In genomic region chr5:10725636-10726035, GRCh38 we compare ENCODE assay signal across 15 cellular contexts. TPM values are rescaled to one million over a fixed set of nuclear protein-coding genes. Genes with fewer than 3 reads are reported as not detected.
DNase-seq lines count a peak whose midpoint lies in the region; ATAC-seq, FAIRE-seq and TF ChIP-seq lines count a peak whose summit lies in the region.
"Had no signal": no experiment of that assay in that cellular context is flagged by ENCODE, and none has a peak within 500 bp of the region (broad histone marks: within the 10 kb centered on the region; RNA-seq: fewer than 3 reads in every experiment).

No MANE protein-coding gene starts in this region.

- H3K4me3 Mint-ChIP-seq in CD14-positive monocyte, result no peak overlapping the region
- H3K4me3 Mint-ChIP-seq: activated CD8-positive, alpha-beta T cell treated with anti-CD3 and anti-CD28 coated beads, Interleukin-2, amount 10 ng/mL, durations not matched to agents 7 days and 5 days; effector memory CD8-positive, alpha-beta T cell had no signal

- H3K9me3 ChIP-seq in RWPE2 (ENCODE audit: severe bottlenecking) (no peaks in the 10 kb centered on the region), fibroblast of lung (ENCODE audit: control insufficient read depth, insufficient read depth, low read depth, low read length) (no peaks in the 10 kb centered on the region), skeletal muscle satellite cell (replicated peaks; ENCODE audit: low read length) (no peaks in the 10 kb centered on the region)

- H3K4me3 ChIP-seq in RWPE2 (ENCODE audit: severe bottlenecking) (no peak overlapping the region), fibroblast of lung (replicated peaks in 1 of 4; ENCODE audit: control extremely low read depth in 1 of 4, insufficient read depth in 1 of 4, low read depth in 3 of 4, low read length in 4 of 4) (no peak overlapping the region), skeletal muscle satellite cell (ENCODE audit: low read length) (peak overlapping the region; percentile 61)

- H3K27ac ChIP-seq in RWPE2 (ENCODE audit: poor library complexity, severe bottlenecking), result peak overlapping the region; percentile 95
- peak overlapping the region; percentile 89 for H3K27ac ChIP-seq in fibroblast of lung (ENCODE audit: insufficient read depth, low read length)

- TF ChIP-seq CTCF in CD14-positive monocyte (IDR thresholded peaks at IDR 0.05) (no peak), RWPE2 (IDR thresholded peaks at IDR 0.05; ENCODE audit: poor library complexity, severe bottlenecking) (no peak), fibroblast of lung (conservative IDR thresholded peaks at IDR 0.05 in 1 of 2, IDR thresholded peaks at IDR 0.05 in 1 of 2; ENCODE audit: low read depth in 1 of 2, low read length in 2 of 2) (no peak)

- peak overlapping the region; percentile 29 for H3K4me2 ChIP-seq in fibroblast of lung (ENCODE audit: extremely low read depth, insufficient read depth, low read length)
- peak overlapping the region; percentile 79 for H3K4me2 ChIP-seq in skeletal muscle satellite cell (ENCODE audit: low read length)

- no peak for TF ChIP-seq POLR2A in GM12892 (IDR thresholded peaks at IDR 0.05; ENCODE audit: low read depth, low read length)

- no peaks in the 10 kb centered on the region for H3K9me3 Mint-ChIP-seq in CD14-positive monocyte
- H3K9me3 Mint-ChIP-seq: effector memory CD8-positive, alpha-beta T cell had no signal

- H3K79me2 ChIP-seq in fibroblast of lung (ENCODE audit: control insufficient read depth, insufficient read depth, low read length), result peaks cover 28% of the 10 kb centered on the region

- intact Hi-C loops in CD14-positive monocyte (cut with micrococcal nuclease), result no loop called here

- H3K9ac ChIP-seq in fibroblast of lung (ENCODE audit: insufficient read depth, low read length), result peak overlapping the region; percentile 5
- peak overlapping the region; percentile 55 for H3K9ac ChIP-seq in skeletal muscle satellite cell (ENCODE audit: low read depth, low read length)

- H3K27me3 Mint-ChIP-seq in CD14-positive monocyte (ENCODE audit: low read depth in 3 of 3), result no peaks in the 10 kb centered on the region
- H3K27me3 Mint-ChIP-seq: effector memory CD8-positive, alpha-beta T cell had no signal

- peaks cover 22% of the 10 kb centered on the region for H3K4me1 Mint-ChIP-seq in CD14-positive monocyte

- ATAC-seq in RWPE2 (ENCODE audit: low read depth) (peak; percentile 33; the same call in 2 of the 3 replicates), GM21367 (IDR thresholded peaks at IDR 0.05; ENCODE audit: unreplicated experiment) (no peak)
- ATAC-seq: activated CD8-positive, alpha-beta T cell treated with anti-CD3 and anti-CD28 coated beads, Interleukin-2, amount 10 ng/mL, durations not matched to agents 7 days and 5 days; effector memory CD8-positive, alpha-beta T cell had no signal

- H4K20me1 ChIP-seq in fibroblast of lung (ENCODE audit: control insufficient read depth, extremely low read depth, insufficient read depth, low read length), result no peaks in the 10 kb centered on the region

- peaks cover 62 to 73% of the 10 kb centered on the region in 2 donors for H3K36me3 Mint-ChIP-seq in CD14-positive monocyte

- peaks cover 41% of the 10 kb centered on the region for H3K4me1 ChIP-seq in RWPE2 (ENCODE audit: insufficient read depth, poor library complexity, severe bottlenecking)
- peaks cover 25% of the 10 kb centered on the region for H3K4me1 ChIP-seq in fibroblast of lung (ENCODE audit: control insufficient read depth, extremely low read depth, insufficient read depth, low read length)
- peaks cover 36% of the 10 kb centered on the region for H3K4me1 ChIP-seq in skeletal muscle satellite cell (ENCODE audit: control insufficient read depth, insufficient read depth, low read length)

- no peak overlapping the region for H2AFZ ChIP-seq in fibroblast of lung (ENCODE audit: low read length)

- DNase-seq in CD14-positive monocyte (ENCODE audit: low spot score) (no peak), RWPE2 (ENCODE audit: low spot score) (no peak), fibroblast of lung (ENCODE audit: low read depth in 2 of 2) (no peak), GM12892 (ENCODE audit: insufficient read length) (no peak), SKM-1 (lab: John Stamatoyannopoulos, UW; ENCODE audit: unreplicated experiment) (no peak), AG20443 (ENCODE audit: low spot score) (no peak)
- DNase-seq: activated CD8-positive, alpha-beta T cell treated with anti-CD3 and anti-CD28 coated beads, Interleukin-2, amount 10 ng/mL, durations not matched to agents 7 days and 5 days; activated naive CD4-positive, alpha-beta T cell treated with anti-CD3 and anti-CD28 coated beads, Interleukin-2, amount 50 U/mL, for 16 hours; effector memory CD8-positive, alpha-beta T cell; mesendoderm; T-helper 9 cell had no signal

- FAIRE-seq in GM12892 (lab: Jason Lieb, UNC), result no peak
- FAIRE-seq: GM18507, urothelium cell line had no signal

- H3K36me3 ChIP-seq in RWPE2 (ENCODE audit: low read depth) (peaks cover 36% of the 10 kb centered on the region), fibroblast of lung (ENCODE audit: control insufficient read depth, insufficient read depth, low read length) (peaks cover 2% of the 10 kb centered on the region), skeletal muscle satellite cell (ENCODE audit: insufficient read depth, low read length) (peaks cover 13% of the 10 kb centered on the region)

- H3K27me3 ChIP-seq in RWPE2 (ENCODE audit: insufficient read depth, poor library complexity, severe bottlenecking) (no peaks in the 10 kb centered on the region), fibroblast of lung (ENCODE audit: control insufficient read depth, insufficient read depth, low read length) (no peaks in the 10 kb centered on the region), skeletal muscle satellite cell (ENCODE audit: control insufficient read depth, insufficient read depth, low read length) (no peaks in the 10 kb centered on the region)

- peak overlapping the region in 4 of 7 donors; percentile 6 to 46 (median 22) for H3K27ac Mint-ChIP-seq in CD14-positive monocyte
- H3K27ac Mint-ChIP-seq: activated CD8-positive, alpha-beta T cell treated with anti-CD3 and anti-CD28 coated beads, Interleukin-2, amount 10 ng/mL, durations not matched to agents 7 days and 5 days had no signal

RNA-seq across cellular contexts. Expression of gene DAP, which starts 35.4 kb away (rescaled TPM):
- 10 to 100 TPM; 60.9 to 69.0 TPM for polyA plus RNA-seq in CD14-positive monocyte
- total RNA-seq in fibroblast of lung, result 24.7 and 56.6 TPM in 2 replicates
- polyA plus RNA-seq in fibroblast of lung, result 158 and 197 TPM in 2 replicates
- 180 and 243 TPM in 2 replicates for polyA plus RNA-seq in fibroblast of lung (2012)
- polyA minus RNA-seq in fibroblast of lung (ENCODE audit: low replicate concordance), result 244 and 298 TPM in 2 replicates
- total RNA-seq in skeletal muscle satellite cell (2012; rRNA removed), result 25.6 and 25.8 TPM in 2 replicates
- 54.5 TPM for polyA plus RNA-seq in GM12892 (2012; ENCODE audit: missing spikeins)
